In genomic region chr18:73861771-73862170, GRCh38 we compare ENCODE assay signal across 19 cellular contexts.
"Had no signal": no experiment of that assay in that cellular context is flagged by ENCODE, and none has a peak within 500 bp of the region (broad histone marks: within the 10 kb centered on the region; RNA-seq: fewer than 3 reads in every experiment).

No MANE protein-coding gene starts in this region.

- H3K4me3 ChIP-seq: esophagus squamous epithelium, gastroesophageal sphincter, mucosa of descending colon, psoas muscle, right lobe of liver, testis, tibial nerve, upper lobe of right lung, vagina had no signal

- H3K36me3 ChIP-seq: esophagus squamous epithelium, gastroesophageal sphincter, neutrophil, right lobe of liver, tibial nerve, upper lobe of right lung, vagina had no signal

- H3K4me1 ChIP-seq: esophagus squamous epithelium, gastroesophageal sphincter, psoas muscle, right lobe of liver, testis, tibial nerve, upper lobe of right lung, vagina had no signal

- DNase-seq: esophagus squamous epithelium; foreskin fibroblast; glutamatergic neuron; islet precursor cell; mucosa of descending colon; naive thymus-derived CD8-positive, alpha-beta T cell; psoas muscle; retina; right lobe of liver; stimulated activated CD4-positive, alpha-beta T cell treated with anti-CD3 and anti-CD28 coated beads, Interleukin-4, amount 100 ng/mL, for 1 hour; stimulated activated CD8-positive, alpha-beta memory T cell treated with anti-CD3 and anti-CD28 coated beads, Interleukin-4, amount 100 ng/mL, for 48 hours; testis; upper lobe of right lung had no signal

- ATAC-seq: gastroesophageal sphincter; left lobe of liver; mucosa of descending colon; naive thymus-derived CD8-positive, alpha-beta T cell; psoas muscle; right lobe of liver; stimulated activated effector memory CD8-positive, alpha-beta T cell treated with anti-CD3 and anti-CD28 coated beads, Interleukin-12 subunit alpha, Interleukin-12 subunit beta, amount 100 ng/mL, for 72 hours; upper lobe of right lung had no signal

- H3K27me3 ChIP-seq: esophagus squamous epithelium, neutrophil, right lobe of liver, testis, tibial nerve, upper lobe of right lung, vagina had no signal

- H3K27ac ChIP-seq: esophagus squamous epithelium, gastroesophageal sphincter, neutrophil, psoas muscle, right lobe of liver, testis, tibial nerve, upper lobe of right lung, vagina had no signal

- H3K9me3 ChIP-seq: esophagus squamous epithelium, gastroesophageal sphincter, mucosa of descending colon, neutrophil, psoas muscle, right lobe of liver, testis, tibial nerve, upper lobe of right lung, vagina had no signal
